18 cellular contexts compared by ENCODE assay signal in genomic region chr5:127089206-127089605, GRCh38. TPM values are rescaled to one million over a fixed set of nuclear protein-coding genes. Genes with fewer than 3 reads are reported as not detected.
A peak's percentile ranks its signal among the peaks of the same experiment; 100 is the strongest.
DNase-seq lines count a peak whose midpoint lies in the region; ATAC-seq, FAIRE-seq and TF ChIP-seq lines count a peak whose summit lies in the region.
"Had no signal": no experiment of that assay in that cellular context is flagged by ENCODE, and none has a peak within 500 bp of the region (broad histone marks: within the 10 kb centered on the region; RNA-seq: fewer than 3 reads in every experiment).

No MANE protein-coding gene starts in this region.

- no peaks in the 10 kb centered on the region for H3K9me3 ChIP-seq in CD8-positive, alpha-beta T cell (ENCODE audit: low read length)
- H3K9me3 ChIP-seq in K562 (replicated peaks; ENCODE audit: control insufficient read depth, insufficient read depth, low read depth, low read length) (no peaks in the 10 kb centered on the region), mesenchymal stem cell (ENCODE audit: control insufficient read depth, low read length) (no peaks in the 10 kb centered on the region)
- H3K9me3 ChIP-seq: Peyer's patch had no signal

- no peaks in the 10 kb centered on the region for H3K9me3 Mint-ChIP-seq in CD8-positive, alpha-beta T cell
- H3K9me3 Mint-ChIP-seq in HFFc6, result no peaks in the 10 kb centered on the region
- no peaks in the 10 kb centered on the region for H3K9me3 Mint-ChIP-seq in activated CD4-positive, alpha-beta T cell treated with anti-CD3 and anti-CD28 coated beads, Interleukin-2, amount 10 ng/mL, durations not matched to agents 7 days and 5 days
- H3K9me3 Mint-ChIP-seq: H9, IgD-negative memory B cell had no signal

- H2BK5ac ChIP-seq in mesenchymal stem cell (ENCODE audit: low read depth, low read length, poor library complexity, severe bottlenecking), result no peak overlapping the region

- intact Hi-C loops in CD8-positive, alpha-beta T cell (cut with DNase I, micrococcal nuclease), result no loop called here
- intact Hi-C loops in K562 (cut with micrococcal nuclease), result loop anchor here (10.0 kb wide), 1 partner anchor 414 kb away; no protein-coding TSS in a partner anchor

- no peaks in the 10 kb centered on the region for H3K36me3 ChIP-seq in CD8-positive, alpha-beta T cell (ENCODE audit: insufficient read depth, low read length)
- H3K36me3 ChIP-seq in K562 (ENCODE audit: control insufficient read depth, insufficient read depth, low read length), result no peaks in the 10 kb centered on the region
- H3K36me3 ChIP-seq in mesenchymal stem cell (ENCODE audit: control insufficient read depth in 1 of 2, insufficient read depth in 2 of 2, low read depth in 1 of 2, low read length in 2 of 2), result no peaks in the 10 kb centered on the region
- H3K36me3 ChIP-seq: Peyer's patch had no signal

- no TSS peak for BruUV-seq in K562 (replicated peaks; lab: Mats Ljungman, UMichigan)

- H3K9me1 ChIP-seq in K562 (ENCODE audit: control insufficient read depth, insufficient read depth, low read length), result no peaks in the 10 kb centered on the region

- H2AFZ ChIP-seq in K562 (ENCODE audit: low read depth, low read length) (no peak overlapping the region), mesenchymal stem cell (ENCODE audit: low read depth, low read length) (no peak overlapping the region)

- no peak overlapping the region for H3K27ac ChIP-seq in CD8-positive, alpha-beta T cell (ENCODE audit: low read depth, low read length)
- H3K27ac ChIP-seq in K562 (ENCODE audit: extremely low read depth, low read depth, low read length) (no peak overlapping the region), mesenchymal stem cell (ENCODE audit: low read length, poor library complexity, severe bottlenecking) (no peak overlapping the region)

- no peak overlapping the region for H2BK15ac ChIP-seq in mesenchymal stem cell (ENCODE audit: low read depth, poor library complexity, severe bottlenecking)

- no peak for TF ChIP-seq POLR2A in K562 (conservative IDR thresholded peaks at IDR 0.05)

- in situ Hi-C loops in K562 (cut with MboI), result no loop called here

- H2BK120ac ChIP-seq in mesenchymal stem cell (ENCODE audit: low read depth, low read length), result no peak overlapping the region

- no peaks in the 10 kb centered on the region for H3K79me2 ChIP-seq in K562 (ENCODE audit: control insufficient read depth, insufficient read depth, low read length)

- H4K8ac ChIP-seq in mesenchymal stem cell (ENCODE audit: low read length), result no peak overlapping the region

- H3K14ac ChIP-seq in mesenchymal stem cell (ENCODE audit: low read length in 2 of 2), result no peak overlapping the region

- POLR2A ChIA-PET in CD8-positive, alpha-beta T cell (lab: Charles Lee), result no interaction called here
- POLR2A ChIA-PET in K562 (lab: Yijun Ruan, JAX), result interaction anchor here (1.1 kb wide), 1 partner anchor 9 kb away, joined by 3 read pairs; no protein-coding TSS in a partner anchor
- POLR2A ChIA-PET in activated CD4-positive, alpha-beta T cell treated with anti-CD3 and anti-CD28 coated beads, Interleukin-2, amount 10 ng/mL, durations not matched to agents 7 days and 5 days (lab: Charles Lee), result no interaction called here

- H3K23ac ChIP-seq in mesenchymal stem cell (ENCODE audit: low read length in 2 of 2), result no peak overlapping the region

- no peak overlapping the region for H2AK5ac ChIP-seq in mesenchymal stem cell (ENCODE audit: low read length, severe bottlenecking)

- no peak for TF ChIP-seq CTCF in CD8-positive, alpha-beta T cell (IDR thresholded peaks at IDR 0.05)
- TF ChIP-seq CTCF in HFFc6 (IDR thresholded peaks at IDR 0.05) (no peak), K562 (IDR thresholded peaks at IDR 0.05 in 2 of 3, conservative IDR thresholded peaks at IDR 0.05 in 1 of 3; ENCODE audit: insufficient read depth in 2 of 3, low read depth in 1 of 3, low read length in 3 of 3) (no peak)

- no peak for DNase-seq in CD8-positive, alpha-beta T cell
- DNase-seq in HFFc6, result no peak
- no peak for DNase-seq in K562 (ENCODE audit: extremely low read depth in 1 of 4, low spot score in 3 of 4)
- DNase-seq in mesenchymal stem cell, result peak; percentile 63
- DNase-seq in SHP77 treated with DMSO at 0.1 percent for 48 hours (lab: John Stamatoyannopoulos, UW), result no peak
- DNase-seq in activated CD4-positive, alpha-beta T cell treated with anti-CD3 and anti-CD28 coated beads, Interleukin-2, amount 10 ng/mL, durations not matched to agents 7 days and 5 days, result no peak
- DNase-seq in NCI-H187 (lab: John Stamatoyannopoulos, UW), result no peak
- DNase-seq: AML-193; CD4-positive, alpha-beta memory T cell; H9; NCI-H1092; NCI-H1694 treated with DMSO at 0.1 percent for 48 hours; NCI-H774; Peyer's patch; Right ventricle myocardium superior had no signal

- H3K27ac Mint-ChIP-seq in CD8-positive, alpha-beta T cell, result peak overlapping the region; percentile 55
- H3K27ac Mint-ChIP-seq in HFFc6, result peak overlapping the region; percentile 88; the same call in 1 of the 2 replicates
- no peak overlapping the region for H3K27ac Mint-ChIP-seq in activated CD4-positive, alpha-beta T cell treated with anti-CD3 and anti-CD28 coated beads, Interleukin-2, amount 10 ng/mL, durations not matched to agents 7 days and 5 days
- H3K27ac Mint-ChIP-seq: CD4-positive, alpha-beta memory T cell had no signal

- no peak overlapping the region for H3K4me3 ChIP-seq in CD8-positive, alpha-beta T cell (ENCODE audit: low read depth, low read length)
- no peak overlapping the region for H3K4me3 ChIP-seq in K562
- no peak overlapping the region for H3K4me3 ChIP-seq in mesenchymal stem cell (ENCODE audit: insufficient read depth in 1 of 2, low read depth in 1 of 2, low read length in 2 of 2)
- H3K4me3 ChIP-seq: Peyer's patch had no signal

- no peaks in the 10 kb centered on the region for H3K4me1 ChIP-seq in CD8-positive, alpha-beta T cell (ENCODE audit: insufficient read depth, low read length)
- peaks cover 0 to 9% of the 10 kb centered on the region in 2 experiments; a peak in 1 of 5 replicates for H3K4me1 ChIP-seq in K562 (replicated peaks in 1 of 2; ENCODE audit: control insufficient read depth in 2 of 2, insufficient read depth in 2 of 2, low read length in 2 of 2)
- H3K4me1 ChIP-seq in mesenchymal stem cell (ENCODE audit: control insufficient read depth, insufficient read depth, low read depth, low read length), result no peaks in the 10 kb centered on the region
- H3K4me1 ChIP-seq: Peyer's patch had no signal

- H4K20me1 ChIP-seq in K562 (replicated peaks; ENCODE audit: control insufficient read depth, insufficient read depth, low read length), result no peaks in the 10 kb centered on the region

- no peak for TF ChIP-seq RAD21 in K562 (CRISPR knock-in tag; conservative IDR thresholded peaks at IDR 0.05 in 1 of 2, IDR thresholded peaks at IDR 0.05 in 1 of 2)

- H3K4me1 Mint-ChIP-seq in CD8-positive, alpha-beta T cell (ENCODE audit: low read depth), result peaks cover 11% of the 10 kb centered on the region
- peaks cover 34% of the 10 kb centered on the region for H3K4me1 Mint-ChIP-seq in HFFc6 (ENCODE audit: low read depth)
- peaks cover 6% of the 10 kb centered on the region for H3K4me1 Mint-ChIP-seq in activated CD4-positive, alpha-beta T cell treated with anti-CD3 and anti-CD28 coated beads, Interleukin-2, amount 10 ng/mL, durations not matched to agents 7 days and 5 days

- no peak for ATAC-seq in CD8-positive, alpha-beta T cell
- ATAC-seq in K562 (no peak), esophagus mucosa (no peak)

- no peaks in the 10 kb centered on the region for H3K27me3 ChIP-seq in CD8-positive, alpha-beta T cell (ENCODE audit: insufficient read depth, low read length)
- H3K27me3 ChIP-seq in K562 (ENCODE audit: control insufficient read depth in 2 of 2, insufficient read depth in 2 of 2, low read length in 2 of 2) (peaks cover 2 to 8% of the 10 kb centered on the region in 2 experiments; a peak in 3 of 5 replicates), mesenchymal stem cell (ENCODE audit: control insufficient read depth in 1 of 2, insufficient read depth in 1 of 2, low read length in 2 of 2) (no peaks in the 10 kb centered on the region)
- H3K27me3 ChIP-seq: Peyer's patch had no signal

- CTCF ChIA-PET in CD8-positive, alpha-beta T cell (lab: Charles Lee), result no interaction called here
- CTCF ChIA-PET in K562 (lab: Yijun Ruan, JAX; ENCODE audit: low intra/inter-chr PET ratio), result no interaction called here
- CTCF ChIA-PET in activated CD4-positive, alpha-beta T cell treated with anti-CD3 and anti-CD28 coated beads, Interleukin-2, amount 10 ng/mL, durations not matched to agents 7 days and 5 days (lab: Charles Lee), result no interaction called here

- no peak overlapping the region for H2BK12ac ChIP-seq in mesenchymal stem cell (ENCODE audit: low read length in 2 of 2)

- H3K36me3 Mint-ChIP-seq in CD8-positive, alpha-beta T cell, result no peaks in the 10 kb centered on the region
- no peaks in the 10 kb centered on the region for H3K36me3 Mint-ChIP-seq in HFFc6 (ENCODE audit: low read depth)
- H3K36me3 Mint-ChIP-seq in activated CD4-positive, alpha-beta T cell treated with anti-CD3 and anti-CD28 coated beads, Interleukin-2, amount 10 ng/mL, durations not matched to agents 7 days and 5 days (ENCODE audit: low read depth), result no peaks in the 10 kb centered on the region
- H3K36me3 Mint-ChIP-seq: CD4-positive, alpha-beta memory T cell; IgD-negative memory B cell had no signal

- TF ChIP-seq EP300 in K562 (IDR thresholded peaks at IDR 0.05; ENCODE audit: low read length), result no peak

- H4K91ac ChIP-seq in mesenchymal stem cell (ENCODE audit: low read length), result no peak overlapping the region

- no peak for FAIRE-seq in K562 (lab: Jason Lieb, UNC)
- FAIRE-seq: D721Med had no signal

- H3K4ac ChIP-seq in mesenchymal stem cell (ENCODE audit: low read depth in 1 of 2, low read length in 2 of 2), result no peak overlapping the region

- no peaks in the 10 kb centered on the region for H3K27me3 Mint-ChIP-seq in CD8-positive, alpha-beta T cell (ENCODE audit: low read depth)
- peaks cover 4% of the 10 kb centered on the region; the same call in 1 of the 2 replicates for H3K27me3 Mint-ChIP-seq in HFFc6 (ENCODE audit: insufficient read depth)
- no peaks in the 10 kb centered on the region for H3K27me3 Mint-ChIP-seq in activated CD4-positive, alpha-beta T cell treated with anti-CD3 and anti-CD28 coated beads, Interleukin-2, amount 10 ng/mL, durations not matched to agents 7 days and 5 days

- H3K18ac ChIP-seq in mesenchymal stem cell (ENCODE audit: low read depth in 1 of 2, low read length in 2 of 2), result no peak overlapping the region

- H3K9ac ChIP-seq in K562 (ENCODE audit: insufficient read depth in 1 of 2, low read depth in 2 of 2, low read length in 2 of 2) (no peak overlapping the region), mesenchymal stem cell (ENCODE audit: low read length) (no peak overlapping the region)

- H3K4me3 Mint-ChIP-seq in CD8-positive, alpha-beta T cell, result no peak overlapping the region
- H3K4me3 Mint-ChIP-seq in HFFc6, result no peak overlapping the region
- no peak overlapping the region for H3K4me3 Mint-ChIP-seq in activated CD4-positive, alpha-beta T cell treated with anti-CD3 and anti-CD28 coated beads, Interleukin-2, amount 10 ng/mL, durations not matched to agents 7 days and 5 days
- H3K4me3 Mint-ChIP-seq: CD4-positive, alpha-beta memory T cell; H9; IgD-negative memory B cell had no signal

- H3K4me2 ChIP-seq in K562 (ENCODE audit: insufficient read depth, low read length) (no peak overlapping the region), mesenchymal stem cell (ENCODE audit: low read length, poor library complexity, severe bottlenecking) (no peak overlapping the region)

- no peaks in the 10 kb centered on the region for H3K79me1 ChIP-seq in mesenchymal stem cell (replicated peaks; ENCODE audit: low read length, poor library complexity, severe bottlenecking)

RNA-seq across cellular contexts. Expression of gene C5orf63, which starts 15.9 kb away (rescaled TPM):
- 1 to 10 TPM; 4.8 TPM for total RNA-seq in CD8-positive, alpha-beta T cell
- total RNA-seq in HFFc6 (2021; fragmentation: NEBNext Ultra II Directional; extraction: Animal tissue kit (Norgen Biotek cat#: 25700)), result 1 to 10 TPM in 2 of 6 experiments, under 1 TPM in 4; 0.41 to 3.8 (median 0.71) TPM
- 8.1 and 23.6 TPM in 2 replicates for total RNA-seq in K562 (2011; cell fraction: chromatin; rRNA removed; ENCODE audit: low replicate concordance)
- total RNA-seq in K562 (2011; cell fraction: nucleolus; rRNA removed), result 2.0 and 3.8 TPM in 2 replicates
- 8.4 and 24.0 TPM in 2 replicates for total RNA-seq in K562 (2011; cell fraction: nucleoplasm; rRNA removed)
- total RNA-seq in K562 (2014; rRNA removed), result 1.8 and 3.4 TPM in 2 replicates
- 6.2 and 7.5 TPM in 2 replicates for total RNA-seq in K562 (2014; rRNA removed; fragmentation: Illumina TruSeq; extraction: Trizol)
- 4.0 and 4.2 TPM in 2 replicates for total RNA-seq in K562 (2015; rRNA removed; fragmentation: Illumina TruSeq; extraction: Trizol)
- total RNA-seq in K562 (2021), result 5.5 and 6.6 TPM in 2 replicates
- polyA plus RNA-seq in K562 (2011; rRNA removed), result 8.8 and 11.0 TPM in 2 replicates
- 3.5 TPM in 2 replicates for polyA plus RNA-seq in K562 (2011; cell fraction: cytosol; rRNA removed)
- 15.5 and 17.0 TPM in 2 replicates for polyA plus RNA-seq in K562 (2011; cell fraction: nucleus; rRNA removed)
- polyA plus RNA-seq in K562 (2012), result 6.2 and 10.2 TPM in 2 replicates
- polyA plus RNA-seq in K562 (2014; fragmentation: Illumina TruSeq; extraction: Trizol), result 6.2 and 7.4 TPM in 2 replicates
- 10 to 100 TPM; 21.4 to 24.6 TPM for polyA plus RNA-seq in K562 (2014; fragmentation: Nextera tagmentation; extraction: Ambion mirVana)
- 4.3 and 5.1 TPM in 2 replicates for polyA plus RNA-seq in K562 (2014; rRNA removed)
- 6.1 and 7.3 TPM in 2 replicates for polyA minus RNA-seq in K562 (2011; rRNA and poly(A)+ RNA removed)
- 0.76 and 1.6 TPM in 2 replicates for polyA minus RNA-seq in K562 (2011; cell fraction: cytosol; rRNA and poly(A)+ RNA removed)
- polyA minus RNA-seq in K562 (2011; cell fraction: nucleus; rRNA and poly(A)+ RNA removed), result 6.6 and 10.2 TPM in 2 replicates
- polyA plus RNA-seq in mesenchymal stem cell (2013, experiment 1 of 2), result not detected
- polyA plus RNA-seq in mesenchymal stem cell (2013, experiment 2 of 2), result not detected
- 10 to 100 TPM in 1 of 2 experiments, 1 to 10 TPM in 1; 9.7 to 10.9 TPM for total RNA-seq in activated CD4-positive, alpha-beta T cell treated with anti-CD3 and anti-CD28 coated beads, Interleukin-2, amount 10 ng/mL, durations not matched to agents 7 days and 5 days
- 5.1 TPM for total RNA-seq in esophagus mucosa

RNA-seq across cellular contexts. Expression of gene MARCHF3, which starts 58.8 kb away (rescaled TPM):
- total RNA-seq in CD8-positive, alpha-beta T cell, result 1 to 10 TPM; 7.7 to 9.7 TPM
- 10 to 100 TPM; 12.3 to 17.8 (median 13.3) TPM for total RNA-seq in HFFc6 (2021; fragmentation: NEBNext Ultra II Directional; extraction: Animal tissue kit (Norgen Biotek cat#: 25700))
- total RNA-seq in K562 (2011; cell fraction: chromatin; rRNA removed; ENCODE audit: low replicate concordance), result 71.0 and 71.2 TPM in 2 replicates
- 72.9 and 84.2 TPM in 2 replicates for total RNA-seq in K562 (2011; cell fraction: nucleolus; rRNA removed)
- total RNA-seq in K562 (2011; cell fraction: nucleoplasm; rRNA removed), result 80.1 and 101 TPM in 2 replicates
- 12.2 and 21.1 TPM in 2 replicates for total RNA-seq in K562 (2014; rRNA removed)
- 19.9 and 20.2 TPM in 2 replicates for total RNA-seq in K562 (2014; rRNA removed; fragmentation: Illumina TruSeq; extraction: Trizol)
- 16.8 and 18.5 TPM in 2 replicates for total RNA-seq in K562 (2015; rRNA removed; fragmentation: Illumina TruSeq; extraction: Trizol)
- 23.5 TPM in 2 replicates for total RNA-seq in K562 (2021)
- 34.1 and 37.4 TPM in 2 replicates for polyA plus RNA-seq in K562 (2011; rRNA removed)
- 24.1 and 35.9 TPM in 2 replicates for polyA plus RNA-seq in K562 (2011; cell fraction: cytosol; rRNA removed)
- polyA plus RNA-seq in K562 (2011; cell fraction: nucleus; rRNA removed), result 39.3 and 39.4 TPM in 2 replicates
- polyA plus RNA-seq in K562 (2012), result 21.4 and 29.8 TPM in 2 replicates
- polyA plus RNA-seq in K562 (2014; fragmentation: Illumina TruSeq; extraction: Trizol), result 13.4 and 16.5 TPM in 2 replicates
- polyA plus RNA-seq in K562 (2014; fragmentation: Nextera tagmentation; extraction: Ambion mirVana), result 1 to 10 TPM; 5.6 to 7.6 TPM
- polyA plus RNA-seq in K562 (2014; rRNA removed), result 7.8 and 10.4 TPM in 2 replicates
- 43.9 and 60.4 TPM in 2 replicates for polyA minus RNA-seq in K562 (2011; rRNA and poly(A)+ RNA removed)
- 24.6 and 34.4 TPM in 2 replicates for polyA minus RNA-seq in K562 (2011; cell fraction: cytosol; rRNA and poly(A)+ RNA removed)
- 57.8 and 62.6 TPM in 2 replicates for polyA minus RNA-seq in K562 (2011; cell fraction: nucleus; rRNA and poly(A)+ RNA removed)
- 1.3 TPM for polyA plus RNA-seq in mesenchymal stem cell (2013, experiment 1 of 2)
- polyA plus RNA-seq in mesenchymal stem cell (2013, experiment 2 of 2), result 1.5 TPM
- 1 to 10 TPM; 1.1 to 1.5 TPM for total RNA-seq in activated CD4-positive, alpha-beta T cell treated with anti-CD3 and anti-CD28 coated beads, Interleukin-2, amount 10 ng/mL, durations not matched to agents 7 days and 5 days
- total RNA-seq in esophagus mucosa, result 2.4 TPM
